In genomic region chr11:128040603-128041002, GRCh38 we compare ENCODE assay signal across 17 cellular contexts.
DNase-seq lines count a peak whose midpoint lies in the region; ATAC-seq lines count a peak whose summit lies in the region.
"Had no signal": no experiment of that assay in that cellular context is flagged by ENCODE, and none has a peak within 500 bp of the region (broad histone marks: within the 10 kb centered on the region; RNA-seq: fewer than 3 reads in every experiment).

No MANE protein-coding gene starts in this region.

- H3K27me3 ChIP-seq in effector memory CD4-positive, alpha-beta T cell (replicated peaks; ENCODE audit: control insufficient read depth, insufficient read depth, low read length, poor library complexity, severe bottlenecking) = no peaks in the 10 kb centered on the region

- peaks cover 68% of the 10 kb centered on the region for H3K4me1 Mint-ChIP-seq in stimulated activated naive CD8-positive, alpha-beta T cell treated with anti-CD3 and anti-CD28 coated beads, Interleukin-15, Interleukin-2, amounts not matched to agents 100 ng/mL and 50 ng/mL, for 24 hours (ENCODE audit: low read depth)
- peaks cover 50% of the 10 kb centered on the region for H3K4me1 Mint-ChIP-seq in activated T-cell treated with anti-CD3 and anti-CD28 coated beads, Interleukin-2, amount 50 U/mL, for 72 hours (ENCODE audit: low read depth)
- peaks cover 39% of the 10 kb centered on the region for H3K4me1 Mint-ChIP-seq in activated T-cell treated with anti-CD3 and anti-CD28 coated beads, Interleukin-2, amount 50 U/mL, for 4 hours (ENCODE audit: low read depth)

- ATAC-seq in stimulated activated naive CD8-positive, alpha-beta T cell treated with anti-CD3 and anti-CD28 coated beads, Interleukin-15, Interleukin-2, amounts not matched to agents 100 U/mL and 50 U/mL, for 24 hours = no peak
- no peak for ATAC-seq in activated T-cell treated with anti-CD3 and anti-CD28 coated beads, Interleukin-2, amount 50 U/mL, for 72 hours (replicated peaks in 1 of 2)
- no peak for ATAC-seq in GM19455 (IDR thresholded peaks at IDR 0.05; ENCODE audit: unreplicated experiment)
- ATAC-seq in activated T-cell treated with anti-CD3 and anti-CD28 coated beads, Interleukin-2, amount 50 U/mL, for 4 hours = no peak
- ATAC-seq: right cardiac atrium; stimulated activated naive B cell treated with anti-CD40 and anti-IgM and Interleukin-4, amounts not matched to agents 10 μg/mL and 1 μg/mL and 100 μg/mL, for 72 hours; WTC11 had no signal

- peak overlapping the region; percentile 35 for H3K27ac ChIP-seq in effector memory CD4-positive, alpha-beta T cell (ENCODE audit: insufficient read depth, low read length, poor library complexity, severe bottlenecking)

- no peak overlapping the region for H3K4me3 Mint-ChIP-seq in stimulated activated naive CD8-positive, alpha-beta T cell treated with anti-CD3 and anti-CD28 coated beads, Interleukin-15, Interleukin-2, amounts not matched to agents 100 ng/mL and 50 ng/mL, for 24 hours
- peak overlapping the region in 1 of 2 donors; percentile 31 for H3K4me3 Mint-ChIP-seq in activated T-cell treated with anti-CD3 and anti-CD28 coated beads, Interleukin-2, amount 50 U/mL, for 72 hours
- no peak overlapping the region for H3K4me3 Mint-ChIP-seq in activated T-cell treated with anti-CD3 and anti-CD28 coated beads, Interleukin-2, amount 50 U/mL, for 4 hours
- H3K4me3 Mint-ChIP-seq: endodermal cell; stimulated activated naive B cell treated with anti-CD40 and anti-IgM and Interleukin-4, amounts not matched to agents 10 μg/mL and 1 μg/mL and 100 μg/mL, for 72 hours; WTC11 had no signal

- no peaks in the 10 kb centered on the region for H3K27me3 Mint-ChIP-seq in stimulated activated naive CD8-positive, alpha-beta T cell treated with anti-CD3 and anti-CD28 coated beads, Interleukin-15, Interleukin-2, amounts not matched to agents 100 ng/mL and 50 ng/mL, for 24 hours
- H3K27me3 Mint-ChIP-seq in activated T-cell treated with anti-CD3 and anti-CD28 coated beads, Interleukin-2, amount 50 U/mL, for 72 hours (ENCODE audit: low read depth) = no peaks in the 10 kb centered on the region
- no peaks in the 10 kb centered on the region for H3K27me3 Mint-ChIP-seq in activated T-cell treated with anti-CD3 and anti-CD28 coated beads, Interleukin-2, amount 50 U/mL, for 4 hours (ENCODE audit: low read depth)

- H3K9me3 Mint-ChIP-seq in stimulated activated naive CD8-positive, alpha-beta T cell treated with anti-CD3 and anti-CD28 coated beads, Interleukin-15, Interleukin-2, amounts not matched to agents 100 ng/mL and 50 ng/mL, for 24 hours = peaks cover 4% of the 10 kb centered on the region
- peaks cover 3 to 6% of the 10 kb centered on the region in 2 donors for H3K9me3 Mint-ChIP-seq in activated T-cell treated with anti-CD3 and anti-CD28 coated beads, Interleukin-2, amount 50 U/mL, for 72 hours
- H3K9me3 Mint-ChIP-seq in activated T-cell treated with anti-CD3 and anti-CD28 coated beads, Interleukin-2, amount 50 U/mL, for 4 hours = peaks cover 5% of the 10 kb centered on the region
- H3K9me3 Mint-ChIP-seq: stimulated activated naive B cell treated with anti-CD40 and anti-IgM and Interleukin-4, amounts not matched to agents 10 μg/mL and 1 μg/mL and 100 μg/mL, for 72 hours; WTC11 had no signal

- peak overlapping the region; percentile 12 for H3K27ac Mint-ChIP-seq in stimulated activated naive CD8-positive, alpha-beta T cell treated with anti-CD3 and anti-CD28 coated beads, Interleukin-15, Interleukin-2, amounts not matched to agents 100 ng/mL and 50 ng/mL, for 24 hours
- H3K27ac Mint-ChIP-seq in activated T-cell treated with anti-CD3 and anti-CD28 coated beads, Interleukin-2, amount 50 U/mL, for 72 hours = no peak overlapping the region
- H3K27ac Mint-ChIP-seq: endodermal cell; stimulated activated naive B cell treated with anti-CD40 and anti-IgM and Interleukin-4, amounts not matched to agents 10 μg/mL and 1 μg/mL and 100 μg/mL, for 72 hours; WTC11 had no signal

- H3K36me3 Mint-ChIP-seq in stimulated activated naive CD8-positive, alpha-beta T cell treated with anti-CD3 and anti-CD28 coated beads, Interleukin-15, Interleukin-2, amounts not matched to agents 100 ng/mL and 50 ng/mL, for 24 hours (ENCODE audit: low read depth) = no peaks in the 10 kb centered on the region
- peaks cover 0 to 9% of the 10 kb centered on the region in 2 donors for H3K36me3 Mint-ChIP-seq in activated T-cell treated with anti-CD3 and anti-CD28 coated beads, Interleukin-2, amount 50 U/mL, for 72 hours (ENCODE audit: insufficient read depth in 2 of 2)
- H3K36me3 Mint-ChIP-seq in activated T-cell treated with anti-CD3 and anti-CD28 coated beads, Interleukin-2, amount 50 U/mL, for 4 hours (ENCODE audit: insufficient read depth) = peaks cover 7% of the 10 kb centered on the region
- H3K36me3 Mint-ChIP-seq: WTC11 had no signal

- no peaks in the 10 kb centered on the region for H3K36me3 ChIP-seq in effector memory CD4-positive, alpha-beta T cell (ENCODE audit: control insufficient read depth, insufficient read depth, low read length)

- peaks cover 57% of the 10 kb centered on the region for H3K4me1 ChIP-seq in effector memory CD4-positive, alpha-beta T cell (ENCODE audit: control insufficient read depth, insufficient read depth, low read length, poor library complexity, severe bottlenecking)

- H3K4me3 ChIP-seq in effector memory CD4-positive, alpha-beta T cell (ENCODE audit: insufficient read depth, low read depth, low read length, poor library complexity, severe bottlenecking) = no peak overlapping the region

- DNase-seq in stimulated activated naive CD8-positive, alpha-beta T cell treated with anti-CD3 and anti-CD28 coated beads, Interleukin-15, Interleukin-2, amounts not matched to agents 100 U/mL and 50 U/mL, for 24 hours = no peak
- DNase-seq in RPMI7951 (ENCODE audit: low read depth) = peak; percentile 50
- DNase-seq in effector memory CD4-positive, alpha-beta T cell = no peak
- no peak for DNase-seq in activated T-cell treated with anti-CD3 and anti-CD28 coated beads, Interleukin-2, amount 50 U/mL, for 72 hours
- DNase-seq in NCI-H1694 (lab: John Stamatoyannopoulos, UW) = no peak
- no peak for DNase-seq in activated T-cell treated with anti-CD3 and anti-CD28 coated beads, Interleukin-2, amount 50 U/mL, for 4 hours
- DNase-seq: C1 segment of cervical spinal cord; endodermal cell; NCI-H1436; NCI-H526 treated with DMSO at 0.1 percent for 48 hours; right cardiac atrium; SHP77 treated with DMSO at 0.1 percent for 48 hours; stimulated activated CD4-positive, alpha-beta T cell treated with anti-CD3 and anti-CD28 coated beads, Interleukin-4, amount 100 ng/mL, for 4 hours; stimulated activated naive B cell treated with anti-CD40 and anti-IgM and Interleukin-4, amounts not matched to agents 10 μg/mL and 1 μg/mL and 100 μg/mL, for 72 hours had no signal

- no peaks in the 10 kb centered on the region for H3K9me3 ChIP-seq in effector memory CD4-positive, alpha-beta T cell (ENCODE audit: control insufficient read depth, low read length)
